ENCODE assay signal across 26 cellular contexts in the genomic region with DNA sequence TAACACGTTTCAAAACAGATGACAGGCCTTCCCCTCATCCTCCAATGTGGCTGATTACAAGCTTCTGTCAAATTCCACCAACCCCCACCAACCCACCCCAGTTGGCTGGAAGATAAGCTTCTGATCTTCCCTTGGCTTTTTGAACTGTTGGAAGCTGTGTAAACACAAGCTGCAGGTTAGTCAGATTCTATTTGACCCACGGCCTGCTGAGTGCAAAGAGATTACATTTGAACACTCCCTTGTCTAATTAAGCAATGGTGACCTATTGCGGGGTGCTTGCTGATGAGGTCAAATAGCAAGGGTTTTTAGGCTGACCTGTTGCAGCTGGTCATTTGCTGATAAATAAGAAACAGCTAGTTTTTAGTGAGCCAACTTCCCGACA.
DNase-seq lines count a peak whose midpoint lies in the region; ATAC-seq and TF ChIP-seq lines count a peak whose summit lies in the region.
"Had no signal": no experiment of that assay in that cellular context is flagged by ENCODE, and none has a peak within 500 bp of the region (broad histone marks: within the 10 kb centered on the region; RNA-seq: fewer than 3 reads in every experiment).

No MANE protein-coding gene starts in this region.

- H3K36me3 ChIP-seq in left ventricle myocardium inferior (no peaks in the 10 kb centered on the region), ectodermal cell (ENCODE audit: control insufficient read depth, insufficient read depth, low read length) (no peaks in the 10 kb centered on the region)
- H3K36me3 ChIP-seq: breast epithelium, pancreas had no signal

- intact Hi-C loops in Right ventricle myocardium superior (cut with DNase I) (no loop called here), left ventricle myocardium inferior (cut with micrococcal nuclease) (no loop called here)

- no peak for TF ChIP-seq CTCF in left ventricle myocardium inferior (IDR thresholded peaks at IDR 0.05; ENCODE audit: borderline replicate concordance)

- no peaks in the 10 kb centered on the region for H3K27me3 ChIP-seq in left ventricle myocardium inferior (ENCODE audit: low read depth)
- H3K27me3 ChIP-seq in ectodermal cell (ENCODE audit: control insufficient read depth, insufficient read depth, low read length, poor library complexity, severe bottlenecking): no peaks in the 10 kb centered on the region
- H3K27me3 ChIP-seq: breast epithelium, pancreas had no signal

- H3K4me3 ChIP-seq in left ventricle myocardium inferior: no peak overlapping the region
- H3K4me3 ChIP-seq in ectodermal cell (ENCODE audit: insufficient read depth, low read depth, low read length): no peak overlapping the region
- H3K4me3 ChIP-seq: breast epithelium, coronary artery, pancreas had no signal

- WGBS in ectodermal cell, 2 experiments: 46 to 48% methylated on average over 3 to 4 of the region's 4 CpGs

- H3K9me3 ChIP-seq in left ventricle myocardium inferior (replicated peaks) (no peaks in the 10 kb centered on the region), ectodermal cell (ENCODE audit: control insufficient read depth, low read length) (no peaks in the 10 kb centered on the region)
- H3K9me3 ChIP-seq: breast epithelium, pancreas had no signal

- no peak overlapping the region for H3K27ac ChIP-seq in left ventricle myocardium inferior (replicated peaks)
- H3K27ac ChIP-seq in ectodermal cell (ENCODE audit: insufficient read depth, low read depth, low read length, poor library complexity, severe bottlenecking): peak overlapping the region; percentile 48
- H3K27ac ChIP-seq: breast epithelium, coronary artery, KMS-11, pancreas had no signal

- peak; percentile 72 for ATAC-seq in Right ventricle myocardium superior (ENCODE audit: poor library complexity)
- no peak for ATAC-seq in HG02885 (IDR thresholded peaks at IDR 0.05; ENCODE audit: poor library complexity, unreplicated experiment)
- ATAC-seq in HG03378 (IDR thresholded peaks at IDR 0.05; ENCODE audit: unreplicated experiment): no peak
- ATAC-seq in GM21576 (IDR thresholded peaks at IDR 0.05; ENCODE audit: unreplicated experiment): no peak
- ATAC-seq: activated T-cell treated with anti-CD3 and anti-CD28 coated beads, Interleukin-2, amount 50 U/mL, for 4 hours; naive thymus-derived CD8-positive, alpha-beta T cell; pancreas; SK-N-SH treated with all-trans-retinoic acid at 6 μM for 48 hours had no signal

- H3K4me1 ChIP-seq in left ventricle myocardium inferior (no peaks in the 10 kb centered on the region), ectodermal cell (ENCODE audit: control insufficient read depth, insufficient read depth, low read length) (peaks cover 14% of the 10 kb centered on the region)
- H3K4me1 ChIP-seq: breast epithelium, pancreas had no signal

- DNase-seq in Right ventricle myocardium superior (no peak), left ventricle myocardium inferior (no peak), left kidney (ENCODE audit: low read depth, low spot score) (peak; percentile 24), LoVo (ENCODE audit: low spot score) (no peak)
- DNase-seq: activated CD4-positive, alpha-beta T cell treated with anti-CD3 and anti-CD28 coated beads for 48 hours; activated naive CD4-positive, alpha-beta T cell treated with anti-CD3 and anti-CD28 coated beads for 36 hours; activated T-cell treated with anti-CD3 and anti-CD28 coated beads, Interleukin-2, amount 50 U/mL, for 4 hours; amygdala; midbrain; naive thymus-derived CD8-positive, alpha-beta T cell; NCI-H1436 treated with DMSO at 0.1 percent for 48 hours; NCI-H524 treated with DMSO at 0.1 percent for 48 hours; pancreas; right cardiac atrium; stimulated activated CD4-positive, alpha-beta T cell treated with anti-CD3 and anti-CD28 coated beads, Interleukin-12 subunit alpha, Interleukin-12 subunit beta, amount 100 ng/mL, for 4 hours; stimulated activated CD4-positive, alpha-beta T cell treated with anti-CD3 and anti-CD28 coated beads, Interleukin-4, amount 100 ng/mL, for 4 hours; stimulated activated naive CD4-positive, alpha-beta T cell; T-helper 2 cell had no signal
